Comparison of ENCODE assay signal across 19 cellular contexts in the genomic region with DNA sequence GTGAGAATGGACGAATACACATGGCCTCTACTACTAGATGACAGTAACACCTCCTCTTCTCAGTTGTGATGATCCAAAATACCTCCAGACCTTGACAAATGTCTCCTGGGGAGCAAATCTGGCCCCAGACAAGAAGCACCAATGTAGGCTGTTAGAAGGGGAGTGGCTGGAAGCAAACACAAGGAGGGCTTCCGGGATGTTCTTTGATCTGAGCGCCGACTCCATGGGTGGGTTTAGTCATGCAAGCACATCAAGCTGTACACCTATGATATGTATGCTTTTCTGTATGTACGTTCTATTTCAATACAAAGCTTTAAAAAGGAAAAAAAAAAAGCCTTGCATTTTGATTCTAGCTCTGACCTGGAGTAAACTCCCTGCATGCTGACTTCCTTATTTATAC.
"Had no signal": no experiment of that assay in that cellular context is flagged by ENCODE, and none has a peak within 500 bp of the region (broad histone marks: within the 10 kb centered on the region; RNA-seq: fewer than 3 reads in every experiment).

No MANE protein-coding gene starts in this region.

- H3K9ac ChIP-seq: neural progenitor cell had no signal

- H3K79me2 ChIP-seq: hepatocyte had no signal

- H2AFZ ChIP-seq: hepatocyte, neural progenitor cell had no signal

- H3K4me3 ChIP-seq: dorsolateral prefrontal cortex, hepatocyte, lung, neural progenitor cell, ovary, right atrium auricular region, upper lobe of left lung, uterus had no signal

- H3K4me1 ChIP-seq: neural progenitor cell, right atrium auricular region, upper lobe of left lung, uterus had no signal

- ATAC-seq: left cardiac atrium, left ventricle myocardium superior, natural killer cell had no signal

- H3K27ac Mint-ChIP-seq: natural killer cell, neural progenitor cell had no signal

- H3K9me3 Mint-ChIP-seq: natural killer cell, neural progenitor cell had no signal

- H3K27me3 ChIP-seq: dorsolateral prefrontal cortex, hepatocyte, neural progenitor cell, ovary, right atrium auricular region, upper lobe of left lung, uterus had no signal

- H3K4me3 Mint-ChIP-seq: natural killer cell, neural progenitor cell had no signal

- H3K27ac ChIP-seq: dorsolateral prefrontal cortex, hepatocyte, neural progenitor cell, ovary, right atrium auricular region, upper lobe of left lung, uterus had no signal

- H3K4me1 Mint-ChIP-seq: neural progenitor cell had no signal

- H3K4me2 ChIP-seq: hepatocyte, neural progenitor cell had no signal

- DNase-seq: cortex of kidney; dorsolateral prefrontal cortex; effector CD8-positive, alpha-beta T cell; foreskin melanocyte; kidney; left cardiac atrium; left ventricle myocardium superior; mesendoderm; natural killer cell; nucleus accumbens; ovary; small intestine; stimulated activated CD4-positive, alpha-beta T cell treated with anti-CD3 and anti-CD28 coated beads, Interleukin-12 subunit alpha, Interleukin-12 subunit beta, amount 100 ng/mL, for 4 hours; upper lobe of left lung; uterus had no signal
